In the genomic region with DNA sequence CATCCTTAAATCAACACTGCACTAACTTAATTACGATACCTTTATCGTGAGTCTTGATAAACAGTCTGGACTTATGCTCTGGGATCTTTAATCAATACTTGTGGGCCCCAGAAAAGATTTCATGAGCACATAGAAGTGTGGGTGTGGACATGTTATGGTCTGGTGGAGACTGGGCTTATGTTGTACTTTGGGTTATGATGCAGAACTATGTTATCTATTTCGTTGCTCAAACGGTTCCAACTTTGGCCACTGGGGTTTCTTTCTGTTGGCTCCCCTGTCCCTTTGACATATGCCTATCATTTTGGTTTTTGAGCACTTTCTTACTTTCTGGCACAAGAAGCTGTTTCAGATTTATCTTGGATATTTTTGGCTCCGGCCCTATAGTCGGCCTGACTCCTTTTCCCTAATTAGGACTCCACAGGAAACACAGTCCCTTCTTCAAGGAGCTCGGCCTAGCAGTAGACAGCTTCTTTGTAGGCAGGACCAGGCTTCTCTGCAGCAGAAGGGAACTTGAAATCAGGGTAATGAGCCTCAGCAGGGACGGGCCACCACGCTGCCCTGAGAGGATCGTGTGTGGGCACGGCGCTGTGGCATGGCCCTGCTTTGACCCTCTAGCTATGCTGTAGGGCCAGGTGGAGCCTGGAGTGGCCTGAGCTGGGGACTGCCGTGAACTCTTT, we compare ENCODE assay signal across 13 cellular contexts. TPM values are rescaled to one million over a fixed set of nuclear protein-coding genes. Genes with fewer than 3 reads are reported as not detected.
DNase-seq lines count a peak whose midpoint lies in the region; TF ChIP-seq lines count a peak whose summit lies in the region.
"Had no signal": no experiment of that assay in that cellular context is flagged by ENCODE, and none has a peak within 500 bp of the region (broad histone marks: within the 10 kb centered on the region; RNA-seq: fewer than 3 reads in every experiment).

No MANE protein-coding gene starts in this region.

- peak; percentile 16 to 27 for TF ChIP-seq CTCF in Caco-2 (IDR thresholded peaks at IDR 0.05; ENCODE audit: insufficient read depth in 1 of 2, low read depth in 1 of 2, low read length in 1 of 2, severe bottlenecking in 1 of 2, unreplicated experiment in 1 of 2)
- TF ChIP-seq CTCF in fibroblast of pulmonary artery (IDR thresholded peaks at IDR 0.05; ENCODE audit: low read length, missing control alignments) = peak; percentile 41
- no peak for TF ChIP-seq CTCF in neutrophil (IDR thresholded peaks at IDR 0.05)
- no peak for TF ChIP-seq CTCF in WERI-Rb-1 (IDR thresholded peaks at IDR 0.05; ENCODE audit: low read depth, low read length)

- H3K4me3 Mint-ChIP-seq in Caco-2 (ENCODE audit: unreplicated experiment) = no peak overlapping the region
- H3K4me3 Mint-ChIP-seq: brain had no signal

- no peaks in the 10 kb centered on the region for H3K36me3 Mint-ChIP-seq in Caco-2 (ENCODE audit: insufficient read depth, unreplicated experiment)

- peak overlapping the region; percentile 95 for H3K27ac ChIP-seq in neutrophil
- no peak overlapping the region for H3K27ac ChIP-seq in WERI-Rb-1

- no peak overlapping the region for H3K27ac Mint-ChIP-seq in Caco-2 (ENCODE audit: unreplicated experiment)
- H3K27ac Mint-ChIP-seq: brain had no signal

- peaks cover 12% of the 10 kb centered on the region for H3K4me1 ChIP-seq in Caco-2
- peaks cover 54 to 58% of the 10 kb centered on the region in 2 experiments for H3K4me1 ChIP-seq in neutrophil (ENCODE audit: control insufficient read depth in 1 of 2, insufficient read depth in 1 of 2, low read depth in 1 of 2, low read length in 1 of 2)

- H3K9me3 ChIP-seq in Caco-2 = no peaks in the 10 kb centered on the region
- H3K9me3 ChIP-seq in neutrophil = no peaks in the 10 kb centered on the region
- no peaks in the 10 kb centered on the region for H3K9me3 ChIP-seq in WERI-Rb-1 (ENCODE audit: severe bottlenecking)
- H3K9me3 ChIP-seq: SK-N-SH had no signal

- intact Hi-C loops in Caco-2 (cut with micrococcal nuclease; ENCODE audit: unreplicated experiment) = no loop called here

- no peaks in the 10 kb centered on the region for H3K27me3 Mint-ChIP-seq in Caco-2 (ENCODE audit: insufficient read depth, unreplicated experiment)
- H3K27me3 Mint-ChIP-seq: brain had no signal

- no peaks in the 10 kb centered on the region for H3K9me3 Mint-ChIP-seq in Caco-2 (ENCODE audit: unreplicated experiment)

- peaks cover 8% of the 10 kb centered on the region for H3K4me1 Mint-ChIP-seq in Caco-2 (ENCODE audit: low read depth, unreplicated experiment)

- H3K4me3 ChIP-seq in Caco-2 (ENCODE audit: low read depth, low read length) (no peak overlapping the region), fibroblast of pulmonary artery (replicated peaks; ENCODE audit: low read depth, low read length) (no peak overlapping the region), neutrophil (ENCODE audit: low read depth in 1 of 2, low read length in 1 of 2) (no peak overlapping the region), WERI-Rb-1 (ENCODE audit: low read depth, low read length) (no peak overlapping the region)

- CTCF ChIA-PET in Caco-2 (lab: Charles Lee) = interaction anchor here (0.6 kb wide), 1 partner anchor 17 kb away, joined by 3 read pairs; no protein-coding TSS in a partner anchor

- DNase-seq in Caco-2 (no peak), RPMI8226 (peak; percentile 6), fibroblast of pulmonary artery (ENCODE audit: low read depth) (no peak), NCI-H2227 (lab: John Stamatoyannopoulos, UW; ENCODE audit: unreplicated experiment) (no peak), AG20443 (ENCODE audit: low spot score) (no peak), WERI-Rb-1 (no peak), activated gamma-delta T cell (lab: John Stamatoyannopoulos, UW) (no peak)
- DNase-seq: activated effector memory CD4-positive, alpha-beta T cell treated with anti-CD3 and anti-CD28 coated beads, Interleukin-2, amount 50 U/mL, for 16 hours; DMS79; MM.1S; SK-N-SH had no signal

- POLR2A ChIA-PET in Caco-2 (lab: Charles Lee) = no interaction called here

- no TSS peak for BruUV-seq in Caco-2 (replicated peaks; lab: Mats Ljungman, UMichigan)

- H3K36me3 ChIP-seq in Caco-2 (ENCODE audit: control insufficient read depth, insufficient read depth, low read length) (no peaks in the 10 kb centered on the region), neutrophil (peaks cover 17% of the 10 kb centered on the region), WERI-Rb-1 (no peaks in the 10 kb centered on the region)

- no peaks in the 10 kb centered on the region for H3K27me3 ChIP-seq in Caco-2 (replicated peaks; ENCODE audit: control insufficient read depth, insufficient read depth, low read length)
- H3K27me3 ChIP-seq in neutrophil = no peaks in the 10 kb centered on the region
- H3K27me3 ChIP-seq in WERI-Rb-1 (ENCODE audit: insufficient read depth, low read depth, severe bottlenecking) = no peaks in the 10 kb centered on the region

RNA-seq across cellular contexts. Expression of gene TXNDC2, which starts 54.6 kb away (rescaled TPM):
- not detected in 2 replicates for total RNA-seq in Caco-2 (2022)

Comparison
In these comparisons a context has a peak if more than half of its experiments do, and no peak if none do; other contexts are left out.
1. CTCF ChIP-seq: peak in Caco-2 (2 of 2) and fibroblast of pulmonary artery (single experiment); none in neutrophil (single experiment) and WERI-Rb-1 (single experiment).